ENCODE assay signal across 14 cellular contexts in genomic region chr11:802693-803466, GRCh38. TPM values are rescaled to one million over a fixed set of nuclear protein-coding genes. Genes with fewer than 3 reads are reported as not detected.
DNase-seq lines count a peak whose midpoint lies in the region; ATAC-seq, FAIRE-seq and TF ChIP-seq lines count a peak whose summit lies in the region.
"Had no signal": no experiment of that assay in that cellular context is flagged by ENCODE, and none has a peak within 500 bp of the region (broad histone marks: within the 10 kb centered on the region; RNA-seq: fewer than 3 reads in every experiment).

No MANE protein-coding gene starts in this region.

- no peak overlapping the region for H3K27ac Mint-ChIP-seq in activated T-helper 1 cell treated with anti-CD3 and anti-CD28 coated beads, Interleukin-12 subunit alpha, Interleukin-12 subunit beta, Interleukin-2, Interleukin-4 antibody, amounts not matched to agents 30 ng/mL and 10 ng/mL and 1 ng/mL, durations not matched to agents 14 hours and 24 hours and 36 hours
- peak overlapping the region in 1 of 9 donors; percentile 32 for H3K27ac Mint-ChIP-seq in naive thymus-derived CD4-positive, alpha-beta T cell
- H3K27ac Mint-ChIP-seq: CD14-positive monocyte had no signal

- H3K4me3 Mint-ChIP-seq in activated T-helper 1 cell treated with anti-CD3 and anti-CD28 coated beads, Interleukin-12 subunit alpha, Interleukin-12 subunit beta, Interleukin-2, Interleukin-4 antibody, amounts not matched to agents 30 ng/mL and 10 ng/mL and 1 ng/mL, durations not matched to agents 14 hours and 24 hours and 36 hours: peak overlapping the region; percentile 56
- peak overlapping the region in 4 of 10 donors; percentile 35 to 81 (median 50) for H3K4me3 Mint-ChIP-seq in naive thymus-derived CD4-positive, alpha-beta T cell
- H3K4me3 Mint-ChIP-seq: CD14-positive monocyte had no signal

- FAIRE-seq in HepG2 (lab: Jason Lieb, UNC): no peak

- H3K4me2 ChIP-seq in HepG2 (ENCODE audit: low read depth, low read length): peak overlapping the region; percentile 94

- 97% methylated on average over 15 of the region's 28 CpGs for WGBS in HepG2 (ENCODE audit: low lambda C conversion rate)
- 93% methylated on average over 8 of the region's 28 CpGs for WGBS in right lobe of liver (ENCODE audit: insufficient coverage, low coverage, low lambda C conversion rate, missing lambda C conversion rate)

- H3K27me3 ChIP-seq in HepG2 (ENCODE audit: control insufficient read depth in 1 of 2, insufficient read depth in 2 of 2, low read length in 2 of 2): no peaks in the 10 kb centered on the region
- no peaks in the 10 kb centered on the region for H3K27me3 ChIP-seq in right lobe of liver
- no peaks in the 10 kb centered on the region for H3K27me3 ChIP-seq in naive thymus-derived CD4-positive, alpha-beta T cell (ENCODE audit: control insufficient read depth in 2 of 2, insufficient read depth in 2 of 2, low read length in 2 of 2)

- TF ChIP-seq RAD21 in HepG2 (CRISPR knock-in tag; IDR thresholded peaks at IDR 0.05): no peak

- H3K36me3 ChIP-seq in HepG2 (replicated peaks in 1 of 2; ENCODE audit: control insufficient read depth in 1 of 2, insufficient read depth in 2 of 2, low read length in 2 of 2) (peaks cover 7 to 8% of the 10 kb centered on the region in 2 experiments; a peak in 3 of 5 replicates), right lobe of liver (no peaks in the 10 kb centered on the region)
- peaks cover 0 to 32% (median 5%) of the 10 kb centered on the region in 3 experiments for H3K36me3 ChIP-seq in naive thymus-derived CD4-positive, alpha-beta T cell (ENCODE audit: control insufficient read depth in 2 of 3, insufficient read depth in 3 of 3, low read length in 3 of 3)

- ATAC-seq in HepG2: no peak
- no peak for ATAC-seq in right lobe of liver
- ATAC-seq in naive thymus-derived CD4-positive, alpha-beta T cell: no peak
- ATAC-seq: mucosa of descending colon; stimulated activated naive B cell treated with anti-CD40 and anti-IgM and Interleukin-4, amounts not matched to agents 10 μg/mL and 1 μg/mL and 100 μg/mL, for 72 hours had no signal

- no peak for TF ChIP-seq POLR2A in HepG2 (IDR thresholded peaks at IDR 0.05; ENCODE audit: insufficient read depth in 1 of 2, low read depth in 2 of 2, low read length in 2 of 2)
- no peak for TF ChIP-seq POLR2A in right lobe of liver (IDR thresholded peaks at IDR 0.05)

- peaks cover 18% of the 10 kb centered on the region for H3K79me2 ChIP-seq in HepG2 (ENCODE audit: insufficient read depth, low read length)

- in situ Hi-C loops in HepG2 (cut with HindIII; ENCODE audit: extremely low pct_ligation_motif_present, low pct_unique_long_range_greater_than_20kb): no loop called here

- BruUV-seq in HepG2 (replicated peaks; lab: Mats Ljungman, UMichigan): no TSS peak

- H3K36me3 Mint-ChIP-seq in activated T-helper 1 cell treated with anti-CD3 and anti-CD28 coated beads, Interleukin-12 subunit alpha, Interleukin-12 subunit beta, Interleukin-2, Interleukin-4 antibody, amounts not matched to agents 30 ng/mL and 10 ng/mL and 1 ng/mL, durations not matched to agents 14 hours and 24 hours and 36 hours (ENCODE audit: low read depth): no peaks in the 10 kb centered on the region
- peaks cover 0 to 4% (median 0%) of the 10 kb centered on the region in 5 donors for H3K36me3 Mint-ChIP-seq in naive thymus-derived CD4-positive, alpha-beta T cell

- H3K27me3 Mint-ChIP-seq in activated T-helper 1 cell treated with anti-CD3 and anti-CD28 coated beads, Interleukin-12 subunit alpha, Interleukin-12 subunit beta, Interleukin-2, Interleukin-4 antibody, amounts not matched to agents 30 ng/mL and 10 ng/mL and 1 ng/mL, durations not matched to agents 14 hours and 24 hours and 36 hours (ENCODE audit: insufficient read depth): no peaks in the 10 kb centered on the region
- H3K27me3 Mint-ChIP-seq in naive thymus-derived CD4-positive, alpha-beta T cell: no peaks in the 10 kb centered on the region
- H3K27me3 Mint-ChIP-seq: stimulated activated naive B cell treated with anti-CD40 and anti-IgM and Interleukin-4, amounts not matched to agents 10 μg/mL and 1 μg/mL and 100 μg/mL, for 72 hours had no signal

- H3K4me3 ChIP-seq in HepG2 (replicated peaks in 1 of 3; ENCODE audit: insufficient read depth in 1 of 3, low read depth in 2 of 3, low read length in 3 of 3): peak overlapping the region in 1 of 3 experiments; percentile 80; a peak in 1 of 6 replicates
- H3K4me3 ChIP-seq in right lobe of liver: no peak overlapping the region
- no peak overlapping the region for H3K4me3 ChIP-seq in naive thymus-derived CD4-positive, alpha-beta T cell (ENCODE audit: low read length)
- H3K4me3 ChIP-seq: mucosa of descending colon had no signal

- intact Hi-C loops in HepG2 (cut with micrococcal nuclease; ENCODE audit: unreplicated experiment) (no loop called here), right lobe of liver (cut with DNase I) (no loop called here)
- intact Hi-C loops in activated T-helper 1 cell treated with anti-CD3 and anti-CD28 coated beads, Interleukin-12 subunit alpha, Interleukin-12 subunit beta, Interleukin-2, Interleukin-4 antibody, amounts not matched to agents 30 ng/mL and 10 ng/mL and 1 ng/mL, durations not matched to agents 14 hours and 24 hours and 36 hours (cut with micrococcal nuclease): no loop called here
- intact Hi-C loops in naive thymus-derived CD4-positive, alpha-beta T cell (cut with micrococcal nuclease): no loop called here

- H2AFZ ChIP-seq in HepG2 (ENCODE audit: low read length): no peak overlapping the region

- H3K27ac ChIP-seq in HepG2 (ENCODE audit: extremely low read length, insufficient read depth, low read length) (no peak overlapping the region), right lobe of liver (no peak overlapping the region)
- no peak overlapping the region for H3K27ac ChIP-seq in naive thymus-derived CD4-positive, alpha-beta T cell (ENCODE audit: low read depth, low read length)

- H4K20me1 ChIP-seq in HepG2 (ENCODE audit: insufficient read depth, low read length): no peaks in the 10 kb centered on the region

- CTCF ChIA-PET in HepG2 (lab: Yijun Ruan, JAX; ENCODE audit: low intra/inter-chr PET ratio, low total read pairs): no interaction called here
- CTCF ChIA-PET in naive thymus-derived CD4-positive, alpha-beta T cell (lab: Charles Lee): no interaction called here

- H3K9ac ChIP-seq in HepG2 (ENCODE audit: insufficient read depth, low read depth, low read length): peak overlapping the region; percentile 79; the same call in 1 of the 2 replicates

- no peaks in the 10 kb centered on the region for H3K9me3 ChIP-seq in HepG2 (ENCODE audit: low read length)
- no peaks in the 10 kb centered on the region for H3K9me3 ChIP-seq in right lobe of liver
- no peaks in the 10 kb centered on the region for H3K9me3 ChIP-seq in naive thymus-derived CD4-positive, alpha-beta T cell (ENCODE audit: control insufficient read depth in 2 of 3, low read length in 3 of 3)
- H3K9me3 ChIP-seq: mucosa of descending colon had no signal

- peaks cover 30% of the 10 kb centered on the region for H3K4me1 ChIP-seq in HepG2 (ENCODE audit: insufficient read depth, low read length)
- peaks cover 0 to 18% (median 5%) of the 10 kb centered on the region in 4 donors for H3K4me1 ChIP-seq in right lobe of liver
- H3K4me1 ChIP-seq in naive thymus-derived CD4-positive, alpha-beta T cell (ENCODE audit: control insufficient read depth in 2 of 2, insufficient read depth in 2 of 2, low read length in 2 of 2): peaks cover 7 to 18% of the 10 kb centered on the region in 2 donors

- POLR2A ChIA-PET in HepG2 (lab: Yijun Ruan, JAX): interaction anchor here (4.6 kb wide), 1 partner anchor 17 kb away, joined by 56 read pairs; the partner anchor contains the start of gene PNPLA2
- POLR2A ChIA-PET in naive thymus-derived CD4-positive, alpha-beta T cell (lab: Charles Lee): interaction anchor here (0.8 to 8.5 kb wide), 4 partner anchors 9 to 16 kb away, joined by 3 to 66 read pairs (median 4); partner anchors contain the start of gene PNPLA2

- H3K9me3 Mint-ChIP-seq in activated T-helper 1 cell treated with anti-CD3 and anti-CD28 coated beads, Interleukin-12 subunit alpha, Interleukin-12 subunit beta, Interleukin-2, Interleukin-4 antibody, amounts not matched to agents 30 ng/mL and 10 ng/mL and 1 ng/mL, durations not matched to agents 14 hours and 24 hours and 36 hours: no peaks in the 10 kb centered on the region
- peaks cover 0 to 2% (median 0%) of the 10 kb centered on the region in 11 donors for H3K9me3 Mint-ChIP-seq in naive thymus-derived CD4-positive, alpha-beta T cell
- H3K9me3 Mint-ChIP-seq: stimulated activated naive B cell treated with anti-CD40 and anti-IgM and Interleukin-4, amounts not matched to agents 10 μg/mL and 1 μg/mL and 100 μg/mL, for 72 hours had no signal

- DNase-seq in HepG2 (ENCODE audit: low spot score) (no peak), right lobe of liver (no peak), NAMALWA (ENCODE audit: low spot score) (no peak), NCI-H748 (lab: John Stamatoyannopoulos, UW; ENCODE audit: unreplicated experiment) (no peak)
- no peak for DNase-seq in activated T-helper 1 cell treated with anti-CD3 and anti-CD28 coated beads, Interleukin-12 subunit alpha, Interleukin-12 subunit beta, Interleukin-2, Interleukin-4 antibody, amounts not matched to agents 30 ng/mL and 10 ng/mL and 1 ng/mL, durations not matched to agents 14 hours and 24 hours and 36 hours (ENCODE audit: low spot score)
- no peak for DNase-seq in naive thymus-derived CD4-positive, alpha-beta T cell
- DNase-seq: dermis blood vessel endothelial cell; GF-D8; Karpas-422; mucosa of descending colon; stimulated activated CD4-positive, alpha-beta T cell treated with anti-CD3 and anti-CD28 coated beads, Interleukin-2, amount 100 ng/mL, for 24 hours; stimulated activated naive B cell treated with anti-CD40 and anti-IgM and Interleukin-4, amounts not matched to agents 10 μg/mL and 1 μg/mL and 100 μg/mL, for 72 hours; SW 1271 had no signal

- no peak for TF ChIP-seq CTCF in HepG2 (CRISPR knock-in tag; IDR thresholded peaks at IDR 0.05)
- TF ChIP-seq CTCF in right lobe of liver (IDR thresholded peaks at IDR 0.05): no peak

- TF ChIP-seq EP300 in HepG2 (IDR thresholded peaks at IDR 0.05; ENCODE audit: low read depth in 2 of 2, low read length in 2 of 2) (no peak), HepG2 (CRISPR knock-in tag; IDR thresholded peaks at IDR 0.05; ENCODE audit: borderline replicate concordance) (no peak)

- H3K4me1 Mint-ChIP-seq in activated T-helper 1 cell treated with anti-CD3 and anti-CD28 coated beads, Interleukin-12 subunit alpha, Interleukin-12 subunit beta, Interleukin-2, Interleukin-4 antibody, amounts not matched to agents 30 ng/mL and 10 ng/mL and 1 ng/mL, durations not matched to agents 14 hours and 24 hours and 36 hours (ENCODE audit: low read depth): peaks cover 3% of the 10 kb centered on the region
- peaks cover 0 to 15% (median 10%) of the 10 kb centered on the region in 7 donors for H3K4me1 Mint-ChIP-seq in naive thymus-derived CD4-positive, alpha-beta T cell

RNA-seq across cellular contexts. Expression of gene PIDD1, which starts 2.2 kb away (rescaled TPM):
- total RNA-seq in HepG2 (2016; rRNA removed; fragmentation: Illumina TruSeq; extraction: Trizol) (7.9 and 16.0 TPM in 2 replicates), right lobe of liver (10 to 100 TPM in 2 of 6 experiments, 1 to 10 TPM in 4; 6.5 to 11.8 (median 9.8) TPM)
- total RNA-seq in HepG2 (2016; cell fraction: cytosol; rRNA removed; fragmentation: Illumina TruSeq; extraction: Trizol; ENCODE audit: low read depth): 3.5 and 4.1 TPM in 2 replicates
- total RNA-seq in HepG2 (2016; cell fraction: insoluble cytoplasmic fraction; rRNA removed; fragmentation: Illumina TruSeq; extraction: Trizol): 8.8 and 17.2 TPM in 2 replicates
- 7.4 and 7.9 TPM in 2 replicates for total RNA-seq in HepG2 (2016; cell fraction: membrane; rRNA removed; fragmentation: Illumina TruSeq; extraction: Trizol)
- 17.2 and 22.2 TPM in 2 replicates for total RNA-seq in HepG2 (2016; cell fraction: nucleus; rRNA removed; fragmentation: Illumina TruSeq; extraction: Trizol)
- polyA plus RNA-seq in HepG2 (2011; rRNA removed): 14.3 and 17.7 TPM in 2 replicates
- 5.0 and 12.7 TPM in 2 replicates for polyA plus RNA-seq in HepG2 (2011; cell fraction: cytosol; rRNA removed)
- 234 and 353 TPM in 2 replicates for polyA plus RNA-seq in HepG2 (2011; cell fraction: nucleus; rRNA removed)
- 6.8 and 9.8 TPM in 2 replicates for polyA plus RNA-seq in HepG2 (2012)
- 3.7 and 3.9 TPM in 2 replicates for polyA plus RNA-seq in HepG2 (2016; cell fraction: cytosol; fragmentation: Illumina TruSeq; extraction: Trizol; ENCODE audit: low read depth)
- 12.6 and 15.2 TPM in 2 replicates for polyA plus RNA-seq in HepG2 (2016; cell fraction: insoluble cytoplasmic fraction; fragmentation: Illumina TruSeq; extraction: Trizol; ENCODE audit: low read depth)
- polyA plus RNA-seq in HepG2 (2016; cell fraction: membrane; fragmentation: Illumina TruSeq; extraction: Trizol; ENCODE audit: low read depth): 7.8 and 9.8 TPM in 2 replicates
- 93.2 and 101 TPM in 2 replicates for polyA plus RNA-seq in HepG2 (2016; cell fraction: nucleus; fragmentation: Illumina TruSeq; extraction: Trizol; ENCODE audit: insufficient read depth, low read depth)
- polyA minus RNA-seq in HepG2 (2011; rRNA and poly(A)+ RNA removed; ENCODE audit: low replicate concordance): 2.9 and 14.9 TPM in 2 replicates
- 3.4 and 7.0 TPM in 2 replicates for polyA minus RNA-seq in HepG2 (2011; cell fraction: cytosol; rRNA and poly(A)+ RNA removed)
- polyA minus RNA-seq in HepG2 (2011; cell fraction: nucleus; rRNA and poly(A)+ RNA removed): 19.3 TPM in 2 replicates
- 25.2 and 27.9 TPM in 2 replicates for total RNA-seq in activated T-helper 1 cell treated with anti-CD3 and anti-CD28 coated beads, Interleukin-12 subunit alpha, Interleukin-12 subunit beta, Interleukin-2, Interleukin-4 antibody, amounts not matched to agents 30 ng/mL and 10 ng/mL and 1 ng/mL, durations not matched to agents 14 hours and 24 hours and 36 hours
- total RNA-seq in naive thymus-derived CD4-positive, alpha-beta T cell: 10 to 100 TPM; 30.0 to 38.7 (median 34.1) TPM
- 1 to 10 TPM; 4.7 to 8.3 TPM for polyA plus RNA-seq in naive thymus-derived CD4-positive, alpha-beta T cell

RNA-seq across cellular contexts. Expression of gene SLC25A22, which starts 4.8 kb away (rescaled TPM):
- 8.0 and 12.4 TPM in 2 replicates for total RNA-seq in HepG2 (2016; rRNA removed; fragmentation: Illumina TruSeq; extraction: Trizol)
- 4.2 and 5.7 TPM in 2 replicates for total RNA-seq in HepG2 (2016; cell fraction: cytosol; rRNA removed; fragmentation: Illumina TruSeq; extraction: Trizol; ENCODE audit: low read depth)
- 8.0 and 11.4 TPM in 2 replicates for total RNA-seq in HepG2 (2016; cell fraction: insoluble cytoplasmic fraction; rRNA removed; fragmentation: Illumina TruSeq; extraction: Trizol)
- total RNA-seq in HepG2 (2016; cell fraction: membrane; rRNA removed; fragmentation: Illumina TruSeq; extraction: Trizol): 8.3 and 9.2 TPM in 2 replicates
- total RNA-seq in HepG2 (2016; cell fraction: nucleus; rRNA removed; fragmentation: Illumina TruSeq; extraction: Trizol): 7.7 and 9.2 TPM in 2 replicates
- polyA plus RNA-seq in HepG2 (2011; rRNA removed): 19.2 and 20.5 TPM in 2 replicates
- polyA plus RNA-seq in HepG2 (2011; cell fraction: cytosol; rRNA removed): 5.9 and 7.9 TPM in 2 replicates
- 50.3 and 61.9 TPM in 2 replicates for polyA plus RNA-seq in HepG2 (2011; cell fraction: nucleus; rRNA removed)
- 7.5 and 11.4 TPM in 2 replicates for polyA plus RNA-seq in HepG2 (2012)
- 2.6 and 3.7 TPM in 2 replicates for polyA plus RNA-seq in HepG2 (2016; cell fraction: cytosol; fragmentation: Illumina TruSeq; extraction: Trizol; ENCODE audit: low read depth)
- 13.5 and 14.7 TPM in 2 replicates for polyA plus RNA-seq in HepG2 (2016; cell fraction: insoluble cytoplasmic fraction; fragmentation: Illumina TruSeq; extraction: Trizol; ENCODE audit: low read depth)
- polyA plus RNA-seq in HepG2 (2016; cell fraction: membrane; fragmentation: Illumina TruSeq; extraction: Trizol; ENCODE audit: low read depth): 8.3 and 8.7 TPM in 2 replicates
- polyA plus RNA-seq in HepG2 (2016; cell fraction: nucleus; fragmentation: Illumina TruSeq; extraction: Trizol; ENCODE audit: insufficient read depth, low read depth): 25.5 and 28.7 TPM in 2 replicates
- polyA minus RNA-seq in HepG2 (2011; rRNA and poly(A)+ RNA removed; ENCODE audit: low replicate concordance): 19.4 and 40.7 TPM in 2 replicates
- polyA minus RNA-seq in HepG2 (2011; cell fraction: cytosol; rRNA and poly(A)+ RNA removed): 8.5 and 14.7 TPM in 2 replicates
- polyA minus RNA-seq in HepG2 (2011; cell fraction: nucleus; rRNA and poly(A)+ RNA removed): 14.9 and 16.0 TPM in 2 replicates
- total RNA-seq in right lobe of liver: 10 to 100 TPM; 20.6 to 40.2 (median 29.9) TPM
- total RNA-seq in activated T-helper 1 cell treated with anti-CD3 and anti-CD28 coated beads, Interleukin-12 subunit alpha, Interleukin-12 subunit beta, Interleukin-2, Interleukin-4 antibody, amounts not matched to agents 30 ng/mL and 10 ng/mL and 1 ng/mL, durations not matched to agents 14 hours and 24 hours and 36 hours: 87.6 and 92.0 TPM in 2 replicates
- 10 to 100 TPM; 17.4 to 58.4 (median 21.3) TPM for total RNA-seq in naive thymus-derived CD4-positive, alpha-beta T cell
- polyA plus RNA-seq in naive thymus-derived CD4-positive, alpha-beta T cell: 10 to 100 TPM in 1 of 2 donors, 1 to 10 TPM in 1; 6.4 to 11.1 TPM

RNA-seq across cellular contexts. Expression of gene RPLP2, which starts 6.9 kb away (rescaled TPM):
- total RNA-seq in HepG2 (2016; rRNA removed; fragmentation: Illumina TruSeq; extraction: Trizol) (2,049 and 2,106 TPM in 2 replicates), right lobe of liver (100 to 1,000 TPM; 212 to 574 (median 457) TPM)
- 3,126 and 3,282 TPM in 2 replicates for total RNA-seq in HepG2 (2016; cell fraction: cytosol; rRNA removed; fragmentation: Illumina TruSeq; extraction: Trizol; ENCODE audit: low read depth)
- 1,870 and 2,048 TPM in 2 replicates for total RNA-seq in HepG2 (2016; cell fraction: insoluble cytoplasmic fraction; rRNA removed; fragmentation: Illumina TruSeq; extraction: Trizol)
- total RNA-seq in HepG2 (2016; cell fraction: membrane; rRNA removed; fragmentation: Illumina TruSeq; extraction: Trizol): 3,967 and 4,265 TPM in 2 replicates
- 735 and 852 TPM in 2 replicates for total RNA-seq in HepG2 (2016; cell fraction: nucleus; rRNA removed; fragmentation: Illumina TruSeq; extraction: Trizol)
- polyA plus RNA-seq in HepG2 (2011; rRNA removed): 895 and 978 TPM in 2 replicates
- 1,028 and 2,692 TPM in 2 replicates for polyA plus RNA-seq in HepG2 (2011; cell fraction: cytosol; rRNA removed)
- 723 and 858 TPM in 2 replicates for polyA plus RNA-seq in HepG2 (2011; cell fraction: nucleus; rRNA removed)
- polyA plus RNA-seq in HepG2 (2012): 1,506 and 2,284 TPM in 2 replicates
- polyA plus RNA-seq in HepG2 (2016; cell fraction: cytosol; fragmentation: Illumina TruSeq; extraction: Trizol; ENCODE audit: low read depth): 3,287 and 3,430 TPM in 2 replicates
- polyA plus RNA-seq in HepG2 (2016; cell fraction: insoluble cytoplasmic fraction; fragmentation: Illumina TruSeq; extraction: Trizol; ENCODE audit: low read depth): 1,412 and 1,584 TPM in 2 replicates
- 3,687 and 3,698 TPM in 2 replicates for polyA plus RNA-seq in HepG2 (2016; cell fraction: membrane; fragmentation: Illumina TruSeq; extraction: Trizol; ENCODE audit: low read depth)
- 1,014 and 1,045 TPM in 2 replicates for polyA plus RNA-seq in HepG2 (2016; cell fraction: nucleus; fragmentation: Illumina TruSeq; extraction: Trizol; ENCODE audit: insufficient read depth, low read depth)
- 472 and 1,216 TPM in 2 replicates for polyA minus RNA-seq in HepG2 (2011; rRNA and poly(A)+ RNA removed; ENCODE audit: low replicate concordance)
- 793 and 848 TPM in 2 replicates for polyA minus RNA-seq in HepG2 (2011; cell fraction: cytosol; rRNA and poly(A)+ RNA removed)
- polyA minus RNA-seq in HepG2 (2011; cell fraction: nucleus; rRNA and poly(A)+ RNA removed): 188 and 248 TPM in 2 replicates
- 2,072 and 2,148 TPM in 2 replicates for total RNA-seq in activated T-helper 1 cell treated with anti-CD3 and anti-CD28 coated beads, Interleukin-12 subunit alpha, Interleukin-12 subunit beta, Interleukin-2, Interleukin-4 antibody, amounts not matched to agents 30 ng/mL and 10 ng/mL and 1 ng/mL, durations not matched to agents 14 hours and 24 hours and 36 hours
- total RNA-seq in naive thymus-derived CD4-positive, alpha-beta T cell: 1,000 to 10,000 TPM; 2,266 to 5,944 (median 5,497) TPM
- polyA plus RNA-seq in naive thymus-derived CD4-positive, alpha-beta T cell: 1,000 to 10,000 TPM; 3,734 to 4,844 TPM

RNA-seq across cellular contexts. Expression of gene CEND1, which starts 13.0 kb away (rescaled TPM):
- total RNA-seq in HepG2 (2016; rRNA removed; fragmentation: Illumina TruSeq; extraction: Trizol) (not detected in 2 replicates), right lobe of liver (not detected)
- not detected in 2 replicates for total RNA-seq in HepG2 (2016; cell fraction: cytosol; rRNA removed; fragmentation: Illumina TruSeq; extraction: Trizol; ENCODE audit: low read depth)
- not detected in 2 replicates for total RNA-seq in HepG2 (2016; cell fraction: insoluble cytoplasmic fraction; rRNA removed; fragmentation: Illumina TruSeq; extraction: Trizol)
- total RNA-seq in HepG2 (2016; cell fraction: membrane; rRNA removed; fragmentation: Illumina TruSeq; extraction: Trizol): not detected in 2 replicates
- not detected in 2 replicates for total RNA-seq in HepG2 (2016; cell fraction: nucleus; rRNA removed; fragmentation: Illumina TruSeq; extraction: Trizol)
- not detected in 2 replicates for polyA plus RNA-seq in HepG2 (2011; rRNA removed)
- polyA plus RNA-seq in HepG2 (2011; cell fraction: cytosol; rRNA removed): not detected in 2 replicates
- 0.07 TPM in 1 of 2 replicates, not detected in the other for polyA plus RNA-seq in HepG2 (2011; cell fraction: nucleus; rRNA removed)
- polyA plus RNA-seq in HepG2 (2012): 0.11 TPM in 1 of 2 replicates, not detected in the other
- polyA plus RNA-seq in HepG2 (2016; cell fraction: cytosol; fragmentation: Illumina TruSeq; extraction: Trizol; ENCODE audit: low read depth): not detected in 2 replicates
- polyA plus RNA-seq in HepG2 (2016; cell fraction: insoluble cytoplasmic fraction; fragmentation: Illumina TruSeq; extraction: Trizol; ENCODE audit: low read depth): not detected in 2 replicates
- not detected in 2 replicates for polyA plus RNA-seq in HepG2 (2016; cell fraction: membrane; fragmentation: Illumina TruSeq; extraction: Trizol; ENCODE audit: low read depth)
- polyA plus RNA-seq in HepG2 (2016; cell fraction: nucleus; fragmentation: Illumina TruSeq; extraction: Trizol; ENCODE audit: insufficient read depth, low read depth): not detected in 2 replicates
- polyA minus RNA-seq in HepG2 (2011; rRNA and poly(A)+ RNA removed; ENCODE audit: low replicate concordance): not detected in 2 replicates
- polyA minus RNA-seq in HepG2 (2011; cell fraction: cytosol; rRNA and poly(A)+ RNA removed): not detected in 2 replicates
- polyA minus RNA-seq in HepG2 (2011; cell fraction: nucleus; rRNA and poly(A)+ RNA removed): not detected in 2 replicates
- total RNA-seq in activated T-helper 1 cell treated with anti-CD3 and anti-CD28 coated beads, Interleukin-12 subunit alpha, Interleukin-12 subunit beta, Interleukin-2, Interleukin-4 antibody, amounts not matched to agents 30 ng/mL and 10 ng/mL and 1 ng/mL, durations not matched to agents 14 hours and 24 hours and 36 hours: 7.1 and 7.2 TPM in 2 replicates
- total RNA-seq in naive thymus-derived CD4-positive, alpha-beta T cell: 1 to 10 TPM in 1 of 5 experiments, not detected in 4; 2.3 TPM
- not detected for polyA plus RNA-seq in naive thymus-derived CD4-positive, alpha-beta T cell
- polyA plus RNA-seq: CD14-positive monocyte had no signal

RNA-seq across cellular contexts. Expression of gene PNPLA2, which starts 15.8 kb away (rescaled TPM):
- total RNA-seq in HepG2 (2016; rRNA removed; fragmentation: Illumina TruSeq; extraction: Trizol) (4.8 and 10.5 TPM in 2 replicates), right lobe of liver (10 to 100 TPM; 33.2 to 97.1 (median 69.6) TPM)
- 3.8 and 4.1 TPM in 2 replicates for total RNA-seq in HepG2 (2016; cell fraction: cytosol; rRNA removed; fragmentation: Illumina TruSeq; extraction: Trizol; ENCODE audit: low read depth)
- total RNA-seq in HepG2 (2016; cell fraction: insoluble cytoplasmic fraction; rRNA removed; fragmentation: Illumina TruSeq; extraction: Trizol): 4.0 and 11.4 TPM in 2 replicates
- total RNA-seq in HepG2 (2016; cell fraction: membrane; rRNA removed; fragmentation: Illumina TruSeq; extraction: Trizol): 4.4 and 5.4 TPM in 2 replicates
- 17.2 and 23.5 TPM in 2 replicates for total RNA-seq in HepG2 (2016; cell fraction: nucleus; rRNA removed; fragmentation: Illumina TruSeq; extraction: Trizol)
- polyA plus RNA-seq in HepG2 (2011; rRNA removed): 43.2 and 58.1 TPM in 2 replicates
- 7.3 and 12.8 TPM in 2 replicates for polyA plus RNA-seq in HepG2 (2011; cell fraction: cytosol; rRNA removed)
- 830 and 954 TPM in 2 replicates for polyA plus RNA-seq in HepG2 (2011; cell fraction: nucleus; rRNA removed)
- 70.1 and 82.8 TPM in 2 replicates for polyA plus RNA-seq in HepG2 (2012)
- polyA plus RNA-seq in HepG2 (2016; cell fraction: cytosol; fragmentation: Illumina TruSeq; extraction: Trizol; ENCODE audit: low read depth): 4.8 and 6.6 TPM in 2 replicates
- polyA plus RNA-seq in HepG2 (2016; cell fraction: insoluble cytoplasmic fraction; fragmentation: Illumina TruSeq; extraction: Trizol; ENCODE audit: low read depth): 14.6 and 20.2 TPM in 2 replicates
- polyA plus RNA-seq in HepG2 (2016; cell fraction: membrane; fragmentation: Illumina TruSeq; extraction: Trizol; ENCODE audit: low read depth): 7.5 and 10.2 TPM in 2 replicates
- 77.9 and 79.1 TPM in 2 replicates for polyA plus RNA-seq in HepG2 (2016; cell fraction: nucleus; fragmentation: Illumina TruSeq; extraction: Trizol; ENCODE audit: insufficient read depth, low read depth)
- 60.4 and 150 TPM in 2 replicates for polyA minus RNA-seq in HepG2 (2011; rRNA and poly(A)+ RNA removed; ENCODE audit: low replicate concordance)
- 24.0 and 31.5 TPM in 2 replicates for polyA minus RNA-seq in HepG2 (2011; cell fraction: cytosol; rRNA and poly(A)+ RNA removed)
- polyA minus RNA-seq in HepG2 (2011; cell fraction: nucleus; rRNA and poly(A)+ RNA removed): 135 and 151 TPM in 2 replicates
- total RNA-seq in activated T-helper 1 cell treated with anti-CD3 and anti-CD28 coated beads, Interleukin-12 subunit alpha, Interleukin-12 subunit beta, Interleukin-2, Interleukin-4 antibody, amounts not matched to agents 30 ng/mL and 10 ng/mL and 1 ng/mL, durations not matched to agents 14 hours and 24 hours and 36 hours: 63.3 and 64.0 TPM in 2 replicates
- 100 to 1,000 TPM in 4 of 5 experiments, 10 to 100 TPM in 1; 60.1 to 237 (median 205) TPM for total RNA-seq in naive thymus-derived CD4-positive, alpha-beta T cell
- polyA plus RNA-seq in naive thymus-derived CD4-positive, alpha-beta T cell: 10 to 100 TPM; 26.0 to 40.4 TPM
